In genomic region chr2:39715095-39715494, GRCh38 we compare ENCODE assay signal across 23 cellular contexts. TPM values are rescaled to one million over a fixed set of nuclear protein-coding genes. Genes with fewer than 3 reads are reported as not detected.
DNase-seq lines count a peak whose midpoint lies in the region; ATAC-seq, FAIRE-seq and TF ChIP-seq lines count a peak whose summit lies in the region.
"Had no signal": no experiment of that assay in that cellular context is flagged by ENCODE, and none has a peak within 500 bp of the region (broad histone marks: within the 10 kb centered on the region; RNA-seq: fewer than 3 reads in every experiment).

No MANE protein-coding gene starts in this region.

- no peak overlapping the region for H3K4me3 ChIP-seq in A549
- H3K4me3 ChIP-seq: PC-9, SJCRH30 had no signal

- no peaks in the 10 kb centered on the region for H3K4me1 Mint-ChIP-seq in activated naive CD4-positive, alpha-beta T cell treated with anti-CD3 and anti-CD28 coated beads, Interleukin-2, amount 10 ng/mL, durations not matched to agents 7 days and 5 days
- H3K4me1 Mint-ChIP-seq: CD4-positive, alpha-beta memory T cell had no signal

- no peak overlapping the region for H3K4me2 ChIP-seq in A549
- H3K4me2 ChIP-seq: PC-9 had no signal

- POLR2A ChIA-PET in A549 (lab: Yijun Ruan, JAX), result no interaction called here

- no peak for TF ChIP-seq CTCF in A549 (IDR thresholded peaks at IDR 0.05)

- no peak overlapping the region for H3K27ac Mint-ChIP-seq in activated naive CD4-positive, alpha-beta T cell treated with anti-CD3 and anti-CD28 coated beads, Interleukin-2, amount 10 ng/mL, durations not matched to agents 7 days and 5 days
- H3K27ac Mint-ChIP-seq: CD4-positive, alpha-beta memory T cell; IgD-negative memory B cell had no signal

- no peak for DNase-seq in A549 (ENCODE audit: low read depth in 1 of 2, low spot score in 1 of 2)
- DNase-seq in foreskin melanocyte, result peak; percentile 51
- peak; percentile 98 for DNase-seq in pons (ENCODE audit: low spot score)
- no peak for DNase-seq in activated naive CD4-positive, alpha-beta T cell treated with anti-CD3 and anti-CD28 coated beads, Interleukin-2, amount 10 ng/mL, durations not matched to agents 7 days and 5 days
- no peak for DNase-seq in KG1 (lab: John Stamatoyannopoulos, UW)
- DNase-seq: AML-193; CD4-positive, alpha-beta memory T cell; COR-L47; HCEC 1CT; NCI-H1048; NCI-H1417; NCI-H1694; NCI-H2029 treated with DMSO at 0.1 percent for 48 hours; NCI-H2227 treated with DMSO at 0.1 percent for 48 hours; NCI-H526 treated with DMSO at 0.1 percent for 48 hours; PC-9; SJCRH30 had no signal

- CTCF ChIA-PET in A549 (lab: Yijun Ruan, JAX), result interaction anchor here (2.7 to 2.8 kb wide), 2 partner anchors 15 to 18 kb away, joined by 14 to 15 read pairs; no protein-coding TSS in a partner anchor
- CTCF ChIA-PET in activated naive CD4-positive, alpha-beta T cell treated with anti-CD3 and anti-CD28 coated beads, Interleukin-2, amount 10 ng/mL, durations not matched to agents 7 days and 5 days (lab: Charles Lee), result interaction anchor here (2.9 kb wide), 1 partner anchor 15 kb away, joined by 13 read pairs; no protein-coding TSS in a partner anchor

- H3K36me3 Mint-ChIP-seq in activated naive CD4-positive, alpha-beta T cell treated with anti-CD3 and anti-CD28 coated beads, Interleukin-2, amount 10 ng/mL, durations not matched to agents 7 days and 5 days, result no peaks in the 10 kb centered on the region
- H3K36me3 Mint-ChIP-seq: CD4-positive, alpha-beta memory T cell; IgD-negative memory B cell had no signal

- peak; percentile 74 for FAIRE-seq in A549 (lab: Jason Lieb, UNC)
- FAIRE-seq in TTC549 (lab: Jason Lieb, UNC), result peak; percentile 92
- FAIRE-seq: A204.1, H1 had no signal

- TF ChIP-seq RAD21 in A549 (conservative IDR thresholded peaks at IDR 0.05 in 1 of 2, IDR thresholded peaks at IDR 0.05 in 1 of 2), result no peak

- ATAC-seq in A549, result no peak
- ATAC-seq in GM21526 (IDR thresholded peaks at IDR 0.05; ENCODE audit: low FRiP score, unreplicated experiment), result no peak
- ATAC-seq: Right ventricle myocardium inferior had no signal

- no peak overlapping the region for H3K4me3 Mint-ChIP-seq in activated naive CD4-positive, alpha-beta T cell treated with anti-CD3 and anti-CD28 coated beads, Interleukin-2, amount 10 ng/mL, durations not matched to agents 7 days and 5 days
- H3K4me3 Mint-ChIP-seq: CD4-positive, alpha-beta memory T cell; IgD-negative memory B cell had no signal

- TF ChIP-seq EP300 in A549 (IDR thresholded peaks at IDR 0.05), result no peak

- no peaks in the 10 kb centered on the region for H3K9me3 Mint-ChIP-seq in activated naive CD4-positive, alpha-beta T cell treated with anti-CD3 and anti-CD28 coated beads, Interleukin-2, amount 10 ng/mL, durations not matched to agents 7 days and 5 days
- H3K9me3 Mint-ChIP-seq: CD4-positive, alpha-beta memory T cell; IgD-negative memory B cell had no signal

- no peak overlapping the region for H3K27ac ChIP-seq in A549
- H3K27ac ChIP-seq: PC-9, SJCRH30 had no signal

- no peaks in the 10 kb centered on the region for H3K9me3 ChIP-seq in A549
- H3K9me3 ChIP-seq: SJCRH30 had no signal

- no peaks in the 10 kb centered on the region for H3K4me1 ChIP-seq in A549
- H3K4me1 ChIP-seq: SJCRH30 had no signal

- no peak for TF ChIP-seq POLR2A in A549 (IDR thresholded peaks at IDR 0.05; ENCODE audit: low read length)

- peaks cover 15% of the 10 kb centered on the region for H3K27me3 Mint-ChIP-seq in activated naive CD4-positive, alpha-beta T cell treated with anti-CD3 and anti-CD28 coated beads, Interleukin-2, amount 10 ng/mL, durations not matched to agents 7 days and 5 days

TF ChIP-seq in A549, 52 proteins besides CTCF, POLR2A, EP300 and RAD21:
- no peak for TF ChIP-seq USF2 (IDR thresholded peaks at IDR 0.05)
- no peak for TF ChIP-seq NFE2L2 (conservative IDR thresholded peaks at IDR 0.05; ENCODE audit: low read length)
- TF ChIP-seq HES2 (IDR thresholded peaks at IDR 0.05), result no peak
- TF ChIP-seq CEBPB (IDR thresholded peaks at IDR 0.05), result no peak
- TF ChIP-seq CHD4 (IDR thresholded peaks at IDR 0.05; ENCODE audit: borderline replicate concordance), result no peak
- no peak for TF ChIP-seq MAZ (IDR thresholded peaks at IDR 0.05; ENCODE audit: borderline replicate concordance, low read depth, low read length)
- no peak for TF ChIP-seq JUNB (IDR thresholded peaks at IDR 0.05)
- no peak for TF ChIP-seq RCOR1 (IDR thresholded peaks at IDR 0.05; ENCODE audit: low read depth, low read length)
- no peak for TF ChIP-seq BHLHE40 (IDR thresholded peaks at IDR 0.05; ENCODE audit: low read depth, low read length)
- TF ChIP-seq HEYL (CRISPR knock-in tag; IDR thresholded peaks at IDR 0.05), result no peak
- TF ChIP-seq HOXB13 (CRISPR knock-in tag; IDR thresholded peaks at IDR 0.05; ENCODE audit: low read depth), result no peak
- TF ChIP-seq CBX8 (IDR thresholded peaks at IDR 0.05), result no peak
- no peak for TF ChIP-seq HOXB5 (CRISPR knock-in tag; IDR thresholded peaks at IDR 0.05)
- no peak for TF ChIP-seq RFX5 (IDR thresholded peaks at IDR 0.05)
- no peak for TF ChIP-seq ZFP36 (IDR thresholded peaks at IDR 0.05; ENCODE audit: borderline replicate concordance, partially characterized antibody)
- TF ChIP-seq KDM5A (IDR thresholded peaks at IDR 0.05), result no peak
- TF ChIP-seq EHF (CRISPR knock-in tag; IDR thresholded peaks at IDR 0.05), result no peak
- TF ChIP-seq TFCP2L1 (CRISPR knock-in tag; IDR thresholded peaks at IDR 0.05), result no peak
- TF ChIP-seq PHF8 (IDR thresholded peaks at IDR 0.05; ENCODE audit: borderline replicate concordance, low read depth), result no peak

RNA-seq across cellular contexts. Expression of gene TMEM178A, which starts 49.4 kb away (rescaled TPM):
- polyA plus RNA-seq in A549 (2011; rRNA removed) (0.74 and 0.87 TPM in 2 replicates), A549 (2017; fragmentation: RNase III; extraction: RNeasy Plus Mini Kit Qiagen cat#74134 plus additional on column Dnase treatment) (0.13 to 0.15 TPM in 2 of 3 replicates, not detected in the other)
- 0.03 TPM in 2 replicates for polyA plus RNA-seq in A549 (2012; cell fraction: cytosol; rRNA removed)
- 0.68 and 0.75 TPM in 2 replicates for polyA plus RNA-seq in A549 (2012; cell fraction: nucleus; rRNA removed)
- polyA minus RNA-seq in A549 (2011; rRNA and poly(A)+ RNA removed), result 0.99 TPM in 1 of 2 replicates, not detected in the other
- polyA plus RNA-seq: CD4-positive, alpha-beta memory T cell; IgD-negative memory B cell had no signal

Comparison
In these comparisons a context has a peak if more than half of its experiments do, and no peak if none do; other contexts are left out.
1. DNase-seq: peak in foreskin melanocyte (single experiment) and pons (single experiment); none in A549 (0 of 2), activated naive CD4-positive, alpha-beta T cell treated with anti-CD3 and anti-CD28 coated beads, Interleukin-2, amount 10 ng/mL, durations not matched to agents 7 days and 5 days (single experiment) and KG1 (single experiment).